ENCODE assay signal across 9 cellular contexts in genomic region chr1:6185635-6186382, GRCh38. TPM values are rescaled to one million over a fixed set of nuclear protein-coding genes. Genes with fewer than 3 reads are reported as not detected.
DNase-seq lines count a peak whose midpoint lies in the region; ATAC-seq, FAIRE-seq and TF ChIP-seq lines count a peak whose summit lies in the region.
"Had no signal": no experiment of that assay in that cellular context is flagged by ENCODE, and none has a peak within 500 bp of the region (broad histone marks: within the 10 kb centered on the region; RNA-seq: fewer than 3 reads in every experiment).

No MANE protein-coding gene starts in this region.

- dilution Hi-C loops in keratinocyte (cut with MboI; ENCODE audit: extremely low pct_ligation_motif_present, low sequenced_read_pairs) = no loop called here

- H3K4me1 ChIP-seq in keratinocyte (ENCODE audit: control insufficient read depth, extremely low read depth, insufficient read depth, low read length) = peaks cover 16% of the 10 kb centered on the region

- H3K36me3 ChIP-seq in H7 (replicated peaks; ENCODE audit: control insufficient read depth, insufficient read depth, low read length) = peaks cover 20% of the 10 kb centered on the region
- peaks cover 50% of the 10 kb centered on the region for H3K36me3 ChIP-seq in WERI-Rb-1
- peaks cover 16 to 19% of the 10 kb centered on the region in 2 experiments for H3K36me3 ChIP-seq in keratinocyte (ENCODE audit: control insufficient read depth in 2 of 2, extremely low read depth in 1 of 2, insufficient read depth in 2 of 2, low read length in 2 of 2)

- H3K9me1 ChIP-seq in keratinocyte (ENCODE audit: control insufficient read depth, extremely low read depth, insufficient read depth, low read length) = peaks cover 5% of the 10 kb centered on the region

- peaks cover 33% of the 10 kb centered on the region for H3K79me2 ChIP-seq in keratinocyte (ENCODE audit: control insufficient read depth, insufficient read depth, low read length)

- H3K4me3 ChIP-seq in H7 (ENCODE audit: insufficient read depth, low read depth, low read length) = no peak overlapping the region
- no peak overlapping the region for H3K4me3 ChIP-seq in WERI-Rb-1 (ENCODE audit: low read depth, low read length)
- no peak overlapping the region for H3K4me3 ChIP-seq in keratinocyte (ENCODE audit: control insufficient read depth in 2 of 3, extremely low read depth in 1 of 3, insufficient read depth in 2 of 3, low read depth in 1 of 3, low read length in 3 of 3)

- H3K4me2 ChIP-seq in keratinocyte (ENCODE audit: control insufficient read depth, extremely low read depth, insufficient read depth, low read depth, low read length) = no peak overlapping the region

- DNase-seq in COLO668 (lab: John Stamatoyannopoulos, UW; ENCODE audit: unreplicated experiment) (peak; percentile 35), H7 (peak; percentile 66), WERI-Rb-1 (no peak), keratinocyte (ENCODE audit: low read depth, low spot score) (no peak), NOMO-1 (lab: John Stamatoyannopoulos, UW; ENCODE audit: unreplicated experiment in 2 of 2) (no peak), AG08395 (ENCODE audit: low spot score) (no peak), DMS153 (lab: John Stamatoyannopoulos, UW) (no peak)

- H3K9me3 ChIP-seq in WERI-Rb-1 (ENCODE audit: severe bottlenecking) = no peaks in the 10 kb centered on the region
- no peaks in the 10 kb centered on the region for H3K9me3 ChIP-seq in keratinocyte (ENCODE audit: control insufficient read depth, low read depth, low read length)

- H2AFZ ChIP-seq in keratinocyte (ENCODE audit: control insufficient read depth, low read length) = no peak overlapping the region

- H4K20me1 ChIP-seq in keratinocyte (ENCODE audit: control insufficient read depth, extremely low read depth, insufficient read depth, low read length) = peaks cover 42% of the 10 kb centered on the region

- H3K9ac ChIP-seq in keratinocyte (ENCODE audit: control insufficient read depth, extremely low read depth, insufficient read depth, low read length) = no peak overlapping the region

- peak; percentile 38; the same call in 1 of the 2 replicates for TF ChIP-seq CTCF in WERI-Rb-1 (IDR thresholded peaks at IDR 0.05; ENCODE audit: low read depth, low read length)
- TF ChIP-seq CTCF in keratinocyte (optimal IDR thresholded peaks at IDR 0.05 in 1 of 3, IDR thresholded peaks at IDR 0.05 in 1 of 3, conservative IDR thresholded peaks at IDR 0.05 in 1 of 3; ENCODE audit: extremely low read depth in 1 of 3, insufficient read depth in 2 of 3, low read length in 3 of 3) = peak; percentile 41 to 61 (median 54)

- H3K27ac ChIP-seq in WERI-Rb-1 (no peak overlapping the region), keratinocyte (ENCODE audit: control insufficient read depth, insufficient read depth, low read length) (no peak overlapping the region)

- H3K27me3 ChIP-seq in H7 (ENCODE audit: control insufficient read depth, insufficient read depth, low read length) (peaks cover 15% of the 10 kb centered on the region), WERI-Rb-1 (ENCODE audit: insufficient read depth, low read depth, severe bottlenecking) (no peaks in the 10 kb centered on the region), keratinocyte (ENCODE audit: control insufficient read depth, extremely low read depth, insufficient read depth, low read length) (peaks cover 14% of the 10 kb centered on the region)

- ATAC-seq in HG03025 (IDR thresholded peaks at IDR 0.05; ENCODE audit: low FRiP score, unreplicated experiment) = no peak

- no peak for FAIRE-seq in keratinocyte (lab: Jason Lieb, UNC)
- FAIRE-seq: frontal cortex had no signal

RNA-seq across cellular contexts. Expression of gene CHD5, which starts 5.7 kb away (rescaled TPM):
- total RNA-seq in H7 (2014; rRNA removed; shearing (Covaris generic)) = 0.78 and 0.83 TPM in 2 replicates
- polyA plus RNA-seq in keratinocyte = 0.03 to 0.07 TPM (median 0.05 TPM) in 3 replicates
- 0.47 TPM for polyA plus RNA-seq in keratinocyte (2011; ENCODE audit: low read depth)
- 0.04 and 0.07 TPM in 2 replicates for polyA plus RNA-seq in keratinocyte (2011; cell fraction: cytosol; rRNA removed)
- 0.27 and 0.33 TPM in 2 replicates for polyA plus RNA-seq in keratinocyte (2011; cell fraction: nucleus; rRNA removed)
- polyA plus RNA-seq in keratinocyte (2012; ENCODE audit: low replicate concordance) = 0.10 TPM in 2 replicates
- 0.39 TPM in 1 of 3 replicates, not detected in the others for polyA minus RNA-seq in keratinocyte
- not detected for polyA minus RNA-seq in keratinocyte (2011; cell fraction: cytosol; rRNA and poly(A)+ RNA removed)
- 0.11 and 0.16 TPM in 2 replicates for polyA minus RNA-seq in keratinocyte (2011; cell fraction: nucleus; rRNA and poly(A)+ RNA removed)

RNA-seq across cellular contexts. Expression of gene RPL22, which starts 13.6 kb away (rescaled TPM):
- total RNA-seq in H7 (2014; rRNA removed; shearing (Covaris generic)) = 237 and 308 TPM in 2 replicates
- 209 to 421 TPM (median 239 TPM) in 3 replicates for polyA plus RNA-seq in keratinocyte
- polyA plus RNA-seq in keratinocyte (2011; ENCODE audit: low read depth) = 511 TPM
- 250 and 473 TPM in 2 replicates for polyA plus RNA-seq in keratinocyte (2011; cell fraction: cytosol; rRNA removed)
- 68.6 and 124 TPM in 2 replicates for polyA plus RNA-seq in keratinocyte (2011; cell fraction: nucleus; rRNA removed)
- polyA plus RNA-seq in keratinocyte (2012; ENCODE audit: low replicate concordance) = 715 and 1,079 TPM in 2 replicates
- 8.1 to 53.0 TPM (median 29.8 TPM) in 3 replicates for polyA minus RNA-seq in keratinocyte
- 54.1 TPM for polyA minus RNA-seq in keratinocyte (2011; cell fraction: cytosol; rRNA and poly(A)+ RNA removed)
- polyA minus RNA-seq in keratinocyte (2011; cell fraction: nucleus; rRNA and poly(A)+ RNA removed) = 12.8 and 21.7 TPM in 2 replicates

RNA-seq across cellular contexts. Expression of gene RNF207, which starts 20.1 kb away (rescaled TPM):
- 6.8 and 25.3 TPM in 2 replicates for total RNA-seq in H7 (2014; rRNA removed; shearing (Covaris generic))
- polyA plus RNA-seq in keratinocyte = 6.1 to 11.0 TPM (median 8.5 TPM) in 3 replicates
- polyA plus RNA-seq in keratinocyte (2011; ENCODE audit: low read depth) = 2.1 TPM
- polyA plus RNA-seq in keratinocyte (2011; cell fraction: cytosol; rRNA removed) = 1.8 and 2.8 TPM in 2 replicates
- polyA plus RNA-seq in keratinocyte (2011; cell fraction: nucleus; rRNA removed) = 68.3 and 74.8 TPM in 2 replicates
- 1.1 and 4.5 TPM in 2 replicates for polyA plus RNA-seq in keratinocyte (2012; ENCODE audit: low replicate concordance)
- 5.5 to 9.6 TPM (median 6.7 TPM) in 3 replicates for polyA minus RNA-seq in keratinocyte
- polyA minus RNA-seq in keratinocyte (2011; cell fraction: cytosol; rRNA and poly(A)+ RNA removed) = 5.4 TPM
- 12.5 and 14.0 TPM in 2 replicates for polyA minus RNA-seq in keratinocyte (2011; cell fraction: nucleus; rRNA and poly(A)+ RNA removed)

RNA-seq across cellular contexts. Expression of gene ICMT, which starts 50.0 kb away (rescaled TPM):
- total RNA-seq in H7 (2014; rRNA removed; shearing (Covaris generic)) = 195 and 196 TPM in 2 replicates
- polyA plus RNA-seq in keratinocyte = 50.3 to 72.5 TPM (median 59.9 TPM) in 3 replicates
- 18.3 TPM for polyA plus RNA-seq in keratinocyte (2011; ENCODE audit: low read depth)
- polyA plus RNA-seq in keratinocyte (2011; cell fraction: cytosol; rRNA removed) = 45.2 and 50.6 TPM in 2 replicates
- 42.9 and 44.7 TPM in 2 replicates for polyA plus RNA-seq in keratinocyte (2011; cell fraction: nucleus; rRNA removed)
- 33.4 and 51.2 TPM in 2 replicates for polyA plus RNA-seq in keratinocyte (2012; ENCODE audit: low replicate concordance)
- polyA minus RNA-seq in keratinocyte = 44.3 to 77.6 TPM (median 65.2 TPM) in 3 replicates
- polyA minus RNA-seq in keratinocyte (2011; cell fraction: cytosol; rRNA and poly(A)+ RNA removed) = 69.3 TPM
- 44.2 and 59.4 TPM in 2 replicates for polyA minus RNA-seq in keratinocyte (2011; cell fraction: nucleus; rRNA and poly(A)+ RNA removed)

RNA-seq across cellular contexts. Expression of gene HES3, which starts 58.2 kb away (rescaled TPM):
- 28.2 and 38.8 TPM in 2 replicates for total RNA-seq in H7 (2014; rRNA removed; shearing (Covaris generic))
- polyA plus RNA-seq in keratinocyte = not detected in 3 replicates
- polyA plus RNA-seq in keratinocyte (2011; ENCODE audit: low read depth) = not detected
- polyA plus RNA-seq in keratinocyte (2011; cell fraction: cytosol; rRNA removed) = not detected in 2 replicates
- polyA plus RNA-seq in keratinocyte (2011; cell fraction: nucleus; rRNA removed) = not detected in 2 replicates
- not detected in 2 replicates for polyA plus RNA-seq in keratinocyte (2012; ENCODE audit: low replicate concordance)
- not detected in 3 replicates for polyA minus RNA-seq in keratinocyte
- not detected for polyA minus RNA-seq in keratinocyte (2011; cell fraction: cytosol; rRNA and poly(A)+ RNA removed)
- not detected in 2 replicates for polyA minus RNA-seq in keratinocyte (2011; cell fraction: nucleus; rRNA and poly(A)+ RNA removed)
- total RNA-seq: frontal cortex had no signal

Comparison
In these comparisons a context has a peak if more than half of its experiments do, and no peak if none do; other contexts are left out.
1. DNase-seq: peak in COLO668 (single experiment) and H7 (single experiment); none in WERI-Rb-1 (single experiment), keratinocyte (single experiment), NOMO-1 (0 of 2), AG08395 (single experiment) and DMS153 (single experiment).